Comparison of ENCODE assay signal across 1 cellular context in the genomic region with DNA sequence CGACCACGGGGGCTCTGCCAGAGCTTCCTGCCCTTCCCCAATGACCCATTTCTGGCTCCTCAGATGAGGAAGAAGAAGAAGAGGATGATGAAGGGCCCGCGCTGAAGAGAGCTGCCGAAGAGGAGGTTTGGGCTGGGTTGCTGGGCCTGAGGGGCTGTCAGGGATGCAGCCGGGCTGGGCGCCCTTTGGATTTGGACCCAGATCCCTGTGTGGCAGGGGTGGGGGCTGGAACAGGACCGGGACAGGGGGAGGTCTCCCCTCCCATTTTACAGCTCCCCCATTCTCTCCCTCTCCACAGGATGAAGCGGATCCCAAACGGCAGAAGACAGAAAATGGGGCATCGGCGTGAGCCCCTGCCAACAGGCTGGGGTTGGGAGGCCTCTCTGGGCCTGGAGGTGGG.
TF ChIP-seq lines count a peak whose summit lies in the region.

No MANE protein-coding gene starts in this region.

TF ChIP-seq in H1, 55 proteins besides CTCF, POLR2A, EP300 and RAD21:
- TF ChIP-seq KDM4A (IDR thresholded peaks at IDR 0.05; ENCODE audit: low read depth, low read length, severe bottlenecking) (no peak), SAP30 (IDR thresholded peaks at IDR 0.05; ENCODE audit: insufficient read depth, insufficient replicate concordance, low read length) (no peak), HDAC2 (IDR thresholded peaks at IDR 0.05; ENCODE audit: borderline replicate concordance in 1 of 2, low read depth in 2 of 2, low read length in 2 of 2) (no peak), NANOG (IDR thresholded peaks at IDR 0.05; ENCODE audit: insufficient read depth, low read depth, low read length, poor library complexity, severe bottlenecking) (no peak), ZNF274 (IDR thresholded peaks at IDR 0.05; ENCODE audit: borderline replicate concordance, extremely low read depth, low read length) (no peak), JUN (IDR thresholded peaks at IDR 0.05; ENCODE audit: low read depth, low read length) (no peak), SIX5 (IDR thresholded peaks at IDR 0.05; ENCODE audit: low read depth, low read length) (no peak), POU5F1 (IDR thresholded peaks at IDR 0.05; ENCODE audit: low read depth, low read length) (no peak), GABPA (IDR thresholded peaks at IDR 0.05; ENCODE audit: borderline replicate concordance, insufficient read depth, low read length) (no peak), RBBP5 (IDR thresholded peaks at IDR 0.05; ENCODE audit: borderline replicate concordance, low read depth, low read length) (no peak), SUZ12 (IDR thresholded peaks at IDR 0.05; ENCODE audit: low read length) (no peak)
- TF ChIP-seq, protein P1, sequence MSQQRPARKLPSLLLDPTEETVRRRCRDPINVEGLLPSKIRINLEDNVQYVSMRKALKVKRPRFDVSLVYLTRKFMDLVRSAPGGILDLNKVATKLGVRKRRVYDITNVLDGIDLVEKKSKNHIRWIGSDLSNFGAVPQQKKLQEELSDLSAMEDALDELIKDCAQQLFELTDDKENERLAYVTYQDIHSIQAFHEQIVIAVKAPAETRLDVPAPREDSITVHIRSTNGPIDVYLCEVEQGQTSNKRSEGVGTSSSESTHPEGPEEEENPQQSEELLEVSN (IDR thresholded peaks at IDR 0.05), result no peak
